ENCODE assay signal across 9 cellular contexts in genomic region chr10:111360260-111360925, GRCh38.
DNase-seq lines count a peak whose midpoint lies in the region; ATAC-seq and TF ChIP-seq lines count a peak whose summit lies in the region.
"Had no signal": no experiment of that assay in that cellular context is flagged by ENCODE, and none has a peak within 500 bp of the region (broad histone marks: within the 10 kb centered on the region; RNA-seq: fewer than 3 reads in every experiment).

No MANE protein-coding gene starts in this region.

- no peaks in the 10 kb centered on the region for H3K36me3 ChIP-seq in Caco-2 (ENCODE audit: control insufficient read depth, insufficient read depth, low read length)
- H3K36me3 ChIP-seq in left lung: no peaks in the 10 kb centered on the region

- H3K9me3 ChIP-seq in Caco-2 (no peaks in the 10 kb centered on the region), left lung (no peaks in the 10 kb centered on the region)

- H3K27ac ChIP-seq in left lung: no peak overlapping the region

- H3K27me3 Mint-ChIP-seq in Caco-2 (ENCODE audit: insufficient read depth, unreplicated experiment): peaks cover 11% of the 10 kb centered on the region
- no peaks in the 10 kb centered on the region for H3K27me3 Mint-ChIP-seq in T-helper 2 cell treated with Interferon-gamma antibody and Interleukin-4, amounts not matched to agents 5 μg/mL and 100 μg/mL, for 36 hours (ENCODE audit: low read depth)

- no peaks in the 10 kb centered on the region; the same call in 1 of the 2 replicates for H3K27me3 ChIP-seq in Caco-2 (replicated peaks; ENCODE audit: control insufficient read depth, insufficient read depth, low read length)
- peaks cover 0 to 13% of the 10 kb centered on the region in 2 donors for H3K27me3 ChIP-seq in left lung

- peaks cover 5% of the 10 kb centered on the region for H3K4me1 Mint-ChIP-seq in Caco-2 (ENCODE audit: low read depth, unreplicated experiment)
- H3K4me1 Mint-ChIP-seq in T-helper 2 cell treated with Interferon-gamma antibody and Interleukin-4, amounts not matched to agents 5 μg/mL and 100 μg/mL, for 36 hours (ENCODE audit: low read depth): no peaks in the 10 kb centered on the region

- ATAC-seq in GM18867 (IDR thresholded peaks at IDR 0.05; ENCODE audit: unreplicated experiment) (peak; percentile 99), HG03025 (IDR thresholded peaks at IDR 0.05; ENCODE audit: low FRiP score, unreplicated experiment) (peak; percentile 72), left lung (peak; percentile 93)

- no peak overlapping the region for H3K4me3 Mint-ChIP-seq in Caco-2 (ENCODE audit: unreplicated experiment)
- no peak overlapping the region for H3K4me3 Mint-ChIP-seq in T-helper 2 cell treated with Interferon-gamma antibody and Interleukin-4, amounts not matched to agents 5 μg/mL and 100 μg/mL, for 36 hours
- H3K4me3 Mint-ChIP-seq: stimulated activated naive CD8-positive, alpha-beta T cell treated with anti-CD3 and anti-CD28 coated beads, Interleukin-15, Interleukin-2, amounts not matched to agents 100 ng/mL and 50 ng/mL, for 24 hours had no signal

- intact Hi-C loops in Caco-2 (cut with micrococcal nuclease; ENCODE audit: unreplicated experiment) (loop anchor here (1.0 kb wide), 3 partner anchors 79 to 614 kb away; no protein-coding TSS in a partner anchor), left lung (cut with DNase I) (no loop called here)

- no peaks in the 10 kb centered on the region for H3K36me3 Mint-ChIP-seq in Caco-2 (ENCODE audit: insufficient read depth, unreplicated experiment)
- no peaks in the 10 kb centered on the region for H3K36me3 Mint-ChIP-seq in T-helper 2 cell treated with Interferon-gamma antibody and Interleukin-4, amounts not matched to agents 5 μg/mL and 100 μg/mL, for 36 hours (ENCODE audit: low read depth)

- DNase-seq in Caco-2 (peak; percentile 59 to 66), NCI-H187 (lab: John Stamatoyannopoulos, UW) (peak; percentile 3 to 37), astrocyte of the cerebellum (ENCODE audit: low read depth) (no peak), left lung (peak in 1 of 2 donors; percentile 32), OCI-M2 (lab: John Stamatoyannopoulos, UW; ENCODE audit: unreplicated experiment) (no peak)
- no peak for DNase-seq in T-helper 2 cell treated with Interferon-gamma antibody and Interleukin-4, amounts not matched to agents 5 μg/mL and 100 μg/mL, for 36 hours (ENCODE audit: low spot score)

- H3K4me1 ChIP-seq in Caco-2 (no peaks in the 10 kb centered on the region), left lung (no peaks in the 10 kb centered on the region)

- peak; percentile 62 to 82 for TF ChIP-seq CTCF in Caco-2 (IDR thresholded peaks at IDR 0.05; ENCODE audit: insufficient read depth in 1 of 2, low read depth in 1 of 2, low read length in 1 of 2, severe bottlenecking in 1 of 2, unreplicated experiment in 1 of 2)
- TF ChIP-seq CTCF in astrocyte of the cerebellum (IDR thresholded peaks at IDR 0.05; ENCODE audit: low read depth, low read length, missing control alignments): peak; percentile 14
- TF ChIP-seq CTCF in left lung (IDR thresholded peaks at IDR 0.05): peak in 1 of 2 donors; percentile 27

- in situ Hi-C loops in astrocyte of the cerebellum (cut with HindIII; ENCODE audit: low sequenced_read_pairs): no loop called here

- no peaks in the 10 kb centered on the region for H3K9me3 Mint-ChIP-seq in Caco-2 (ENCODE audit: unreplicated experiment)
- no peaks in the 10 kb centered on the region for H3K9me3 Mint-ChIP-seq in T-helper 2 cell treated with Interferon-gamma antibody and Interleukin-4, amounts not matched to agents 5 μg/mL and 100 μg/mL, for 36 hours
- H3K9me3 Mint-ChIP-seq: stimulated activated naive CD8-positive, alpha-beta T cell treated with anti-CD3 and anti-CD28 coated beads, Interleukin-15, Interleukin-2, amounts not matched to agents 100 ng/mL and 50 ng/mL, for 24 hours had no signal

- POLR2A ChIA-PET in Caco-2 (lab: Charles Lee): no interaction called here

- no peak overlapping the region for H3K4me3 ChIP-seq in Caco-2 (ENCODE audit: low read depth, low read length)
- H3K4me3 ChIP-seq in astrocyte of the cerebellum (ENCODE audit: low read depth, low read length): no peak overlapping the region
- H3K4me3 ChIP-seq in left lung: no peak overlapping the region

- no TSS peak for BruUV-seq in Caco-2 (replicated peaks; lab: Mats Ljungman, UMichigan)

- no peak overlapping the region for H3K27ac Mint-ChIP-seq in Caco-2 (ENCODE audit: unreplicated experiment)
- H3K27ac Mint-ChIP-seq in T-helper 2 cell treated with Interferon-gamma antibody and Interleukin-4, amounts not matched to agents 5 μg/mL and 100 μg/mL, for 36 hours: no peak overlapping the region
- H3K27ac Mint-ChIP-seq: stimulated activated naive CD8-positive, alpha-beta T cell treated with anti-CD3 and anti-CD28 coated beads, Interleukin-15, Interleukin-2, amounts not matched to agents 100 ng/mL and 50 ng/mL, for 24 hours had no signal

- CTCF ChIA-PET in Caco-2 (lab: Charles Lee): no interaction called here

Comparison
In these comparisons a context has a peak if more than half of its experiments do, and no peak if none do; other contexts are left out.
1. DNase-seq: peak in Caco-2 (2 of 2) and NCI-H187 (2 of 2); none in astrocyte of the cerebellum (single experiment), OCI-M2 (single experiment) and T-helper 2 cell treated with Interferon-gamma antibody and Interleukin-4, amounts not matched to agents 5 μg/mL and 100 μg/mL, for 36 hours (single experiment).
2. Peak in every context shown above with its lines, with median percentiles within 50 percentile points of each other: ATAC-seq.